In genomic region chr2:150282821-150283309, GRCh38 we compare ENCODE assay signal across 1 cellular context.
A peak's percentile ranks its signal among the peaks of the same experiment; 100 is the strongest.
TF ChIP-seq lines count a peak whose summit lies in the region.

No MANE protein-coding gene starts in this region.

TF ChIP-seq in liver, 16 proteins besides CTCF, POLR2A, EP300 and RAD21 (continued from another document):
- peak; percentile 39 for TF ChIP-seq REST (IDR thresholded peaks at IDR 0.05)
- TF ChIP-seq FOXA1 (IDR thresholded peaks at IDR 0.05) = no peak
- no peak for TF ChIP-seq TAF1 (conservative IDR thresholded peaks at IDR 0.05)
- TF ChIP-seq HNF4A (conservative IDR thresholded peaks at IDR 0.05) = peak; percentile 92
- TF ChIP-seq YY1 (IDR thresholded peaks at IDR 0.05) = peak; percentile 92
- TF ChIP-seq HNF4G (IDR thresholded peaks at IDR 0.05) = peak; percentile 65
